ENCODE assay signal across 8 cellular contexts in the genomic region with DNA sequence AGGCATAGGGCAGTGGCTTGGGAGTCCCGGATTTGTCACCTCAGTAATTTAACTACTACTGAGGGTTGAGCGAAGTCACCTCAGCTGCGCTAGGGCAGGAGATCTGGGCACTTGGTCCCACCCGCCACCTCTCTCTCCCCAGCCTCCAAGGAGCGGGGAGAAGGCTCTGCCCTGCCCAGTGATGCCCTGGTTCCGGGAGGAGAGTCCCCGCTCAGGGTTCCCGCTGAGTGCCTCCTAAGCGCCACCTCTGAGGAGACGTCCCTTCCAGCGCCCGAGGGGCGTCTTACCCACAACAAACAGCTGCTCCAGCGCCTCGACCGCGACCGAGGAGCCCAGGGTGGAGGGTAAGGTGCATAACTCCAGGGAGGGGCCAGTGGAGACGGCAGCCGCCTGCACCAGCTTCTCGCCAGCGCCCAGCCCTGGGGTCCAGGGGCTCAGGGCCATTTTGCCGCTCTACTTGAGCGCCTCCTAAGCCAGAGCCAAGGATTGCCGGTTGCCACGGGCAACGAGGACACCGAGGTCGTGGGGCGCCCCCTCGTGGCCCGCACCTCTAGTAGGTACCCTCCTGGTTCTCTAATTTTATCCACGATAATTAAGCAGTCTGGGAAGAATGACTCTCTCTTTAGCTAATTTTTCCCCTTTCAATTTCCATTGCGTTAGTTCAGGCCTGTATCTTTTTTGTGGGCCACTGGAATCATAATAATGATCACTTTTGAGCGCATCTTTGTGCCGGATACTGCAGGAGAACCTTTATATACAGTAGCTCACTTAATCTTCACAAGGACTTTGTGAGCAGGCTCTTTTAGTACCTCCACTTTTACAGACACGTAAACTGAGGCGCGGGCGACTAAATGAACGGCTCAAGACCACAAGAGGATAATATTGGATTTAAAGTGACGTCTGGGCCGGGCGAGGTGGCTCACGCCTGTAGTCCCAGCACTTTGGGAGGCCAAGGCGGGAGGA. TPM values are rescaled to one million over a fixed set of nuclear protein-coding genes. Genes with fewer than 3 reads are reported as not detected.
DNase-seq lines count a peak whose midpoint lies in the region; ATAC-seq and TF ChIP-seq lines count a peak whose summit lies in the region.

A gene (minus strand): TSS at position 481 of the 963 bp plus-strand sequence. CDS start 37 bp downstream, at position 444.

- peak; percentile 98 for ATAC-seq in HG02678 (IDR thresholded peaks at IDR 0.05; ENCODE audit: unreplicated experiment)

- peak within 1 kb of the TSS; percentile 90 for H3K4me3 ChIP-seq in iPS-20b (ENCODE audit: low read length)
- H3K4me3 ChIP-seq in skeletal muscle satellite cell (ENCODE audit: low read length): peak within 1 kb of the TSS; percentile 67

- H3K27ac ChIP-seq in iPS-20b (ENCODE audit: low read length): no peak within 1 kb of the TSS

- H3K4me2 ChIP-seq in skeletal muscle satellite cell (ENCODE audit: low read length): peak within 1 kb of the TSS; percentile 93

- H3K36me3 ChIP-seq in iPS-20b (ENCODE audit: insufficient read depth, low read depth, low read length) (no peaks in the 10 kb centered on the region), skeletal muscle satellite cell (ENCODE audit: insufficient read depth, low read length) (no peaks in the 10 kb centered on the region)

- peak; percentile 90 for TF ChIP-seq CTCF in GM12874 (IDR thresholded peaks at IDR 0.05; ENCODE audit: insufficient read depth, low read depth, low read length)

- H3K9me3 ChIP-seq in iPS-20b (ENCODE audit: insufficient read depth, low read depth, low read length) (no peaks in the 10 kb centered on the region), skeletal muscle satellite cell (replicated peaks; ENCODE audit: low read length) (no peaks in the 10 kb centered on the region)

- peak within 1 kb of the TSS; percentile 77; the same call in 1 of the 2 replicates for H3K9ac ChIP-seq in iPS-20b (ENCODE audit: low read depth, low read length)
- H3K9ac ChIP-seq in skeletal muscle satellite cell (ENCODE audit: low read depth, low read length): no peak within 1 kb of the TSS

- DNase-seq in NCI-H128 (lab: John Stamatoyannopoulos, UW; ENCODE audit: unreplicated experiment) (peak; percentile 88), UCSD-AML1 (lab: John Stamatoyannopoulos, UW; ENCODE audit: unreplicated experiment) (peak; percentile 94), brain pericyte (ENCODE audit: low read depth, low spot score) (peak; percentile 29), NCI-H2081 treated with DMSO at 0.1 percent for 48 hours (lab: John Stamatoyannopoulos, UW) (no peak)

- H3K27me3 ChIP-seq in iPS-20b (ENCODE audit: insufficient read depth, low read length) (0 out of 2 replicates have a peak, but pooled peaks cover 6% of the 10 kb centered on the region), skeletal muscle satellite cell (ENCODE audit: control insufficient read depth, insufficient read depth, low read length) (no peaks in the 10 kb centered on the region)

- H3K4me1 ChIP-seq in iPS-20b (ENCODE audit: insufficient read depth, low read length): no peaks in the 10 kb centered on the region
- H3K4me1 ChIP-seq in skeletal muscle satellite cell (ENCODE audit: control insufficient read depth, insufficient read depth, low read length): no peaks in the 10 kb centered on the region

RNA-seq across cellular contexts. Expression of the gene that starts here (rescaled TPM):
- not detected in 2 replicates for total RNA-seq in skeletal muscle satellite cell (2012; rRNA removed)
